In genomic region chr20:48924711-48925109, GRCh38 we compare ENCODE assay signal across 1 cellular context.
A peak's percentile ranks its signal among the peaks of the same experiment; 100 is the strongest.
TF ChIP-seq lines count a peak whose summit lies in the region.

No MANE protein-coding gene starts in this region.

TF ChIP-seq in HepG2, 621 proteins besides CTCF, POLR2A, EP300 and RAD21 (continued from another document):
- TF ChIP-seq NCOA2 (CRISPR knock-in tag; IDR thresholded peaks at IDR 0.05) = peak; percentile 7; the same call in 1 of the 2 replicates
- TF ChIP-seq ARNT2 (CRISPR knock-in tag; IDR thresholded peaks at IDR 0.05; ENCODE audit: low read depth) = 0 out of 2 replicates have a peak, but pooled peaks have one; percentile 35
- TF ChIP-seq TARDBP (CRISPR knock-in tag; IDR thresholded peaks at IDR 0.05) = no peak
- no peak for TF ChIP-seq HOXD1 (CRISPR knock-in tag; IDR thresholded peaks at IDR 0.05)
- no peak for TF ChIP-seq ZNF317 (CRISPR knock-in tag; IDR thresholded peaks at IDR 0.05)
- TF ChIP-seq ZFP37 (CRISPR knock-in tag; IDR thresholded peaks at IDR 0.05; ENCODE audit: borderline replicate concordance) = no peak
- no peak for TF ChIP-seq ATRX (CRISPR knock-in tag; IDR thresholded peaks at IDR 0.05; ENCODE audit: borderline replicate concordance)
- TF ChIP-seq CREBL2 (CRISPR knock-in tag; IDR thresholded peaks at IDR 0.05; ENCODE audit: borderline replicate concordance) = no peak
- no peak for TF ChIP-seq SYNCRIP (IDR thresholded peaks at IDR 0.05; ENCODE audit: insufficient read depth, low read depth, low read length)
- no peak for TF ChIP-seq ZNF274 (CRISPR knock-in tag; IDR thresholded peaks at IDR 0.05)
